ENCODE assay signal across 1 cellular context in the genomic region with DNA sequence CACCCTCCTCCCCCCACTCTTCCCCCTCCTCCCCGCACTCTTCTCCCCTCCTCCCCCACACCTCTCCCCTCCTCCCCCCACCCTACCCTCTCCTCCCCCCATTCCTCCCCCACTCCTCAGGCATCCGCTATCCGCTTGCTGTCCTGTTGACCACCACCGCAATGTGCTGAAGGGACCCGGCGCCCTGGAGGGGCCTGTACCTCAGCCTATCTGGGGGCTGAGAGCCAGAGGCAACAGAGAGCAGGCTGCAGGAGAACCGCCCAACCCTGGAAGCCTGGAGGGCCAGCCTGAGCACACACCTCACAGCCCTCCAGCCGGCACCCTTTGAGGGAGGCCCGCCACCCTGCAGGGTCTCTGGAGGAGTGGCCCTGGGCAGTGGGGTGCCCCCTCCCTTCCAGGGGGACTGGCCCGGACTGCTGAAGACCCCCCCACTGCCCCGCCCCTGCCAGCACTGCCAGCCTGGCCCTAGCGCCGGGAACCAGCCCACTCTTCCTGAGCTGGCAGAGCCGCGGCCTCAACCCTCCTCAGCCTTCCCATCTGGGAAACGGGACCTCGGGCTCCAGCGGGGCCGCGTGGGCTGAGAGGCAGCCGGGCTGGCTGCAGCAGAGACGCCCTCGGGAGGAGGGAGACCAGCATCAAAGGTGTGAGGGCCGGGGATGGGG.
TF ChIP-seq lines count a peak whose summit lies in the region.

No MANE protein-coding gene starts in this region.

TF ChIP-seq in K562, 482 proteins besides CTCF, POLR2A, EP300 and RAD21:
- no peak for TF ChIP-seq NFATC3 (IDR thresholded peaks at IDR 0.05)
- TF ChIP-seq, protein P1, sequence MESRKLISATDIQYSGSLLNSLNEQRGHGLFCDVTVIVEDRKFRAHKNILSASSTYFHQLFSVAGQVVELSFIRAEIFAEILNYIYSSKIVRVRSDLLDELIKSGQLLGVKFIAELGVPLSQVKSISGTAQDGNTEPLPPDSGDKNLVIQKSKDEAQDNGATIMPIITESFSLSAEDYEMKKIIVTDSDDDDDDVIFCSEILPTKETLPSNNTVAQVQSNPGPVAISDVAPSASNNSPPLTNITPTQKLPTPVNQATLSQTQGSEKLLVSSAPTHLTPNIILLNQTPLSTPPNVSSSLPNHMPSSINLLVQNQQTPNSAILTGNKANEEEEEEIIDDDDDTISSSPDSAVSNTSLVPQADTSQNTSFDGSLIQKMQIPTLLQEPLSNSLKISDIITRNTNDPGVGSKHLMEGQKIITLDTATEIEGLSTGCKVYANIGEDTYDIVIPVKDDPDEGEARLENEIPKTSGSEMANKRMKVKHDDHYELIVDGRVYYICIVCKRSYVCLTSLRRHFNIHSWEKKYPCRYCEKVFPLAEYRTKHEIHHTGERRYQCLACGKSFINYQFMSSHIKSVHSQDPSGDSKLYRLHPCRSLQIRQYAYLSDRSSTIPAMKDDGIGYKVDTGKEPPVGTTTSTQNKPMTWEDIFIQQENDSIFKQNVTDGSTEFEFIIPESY (CRISPR knock-in tag; IDR thresholded peaks at IDR 0.05), result peak; percentile 74; the same call in 1 of the 2 replicates
- TF ChIP-seq, protein P2, sequence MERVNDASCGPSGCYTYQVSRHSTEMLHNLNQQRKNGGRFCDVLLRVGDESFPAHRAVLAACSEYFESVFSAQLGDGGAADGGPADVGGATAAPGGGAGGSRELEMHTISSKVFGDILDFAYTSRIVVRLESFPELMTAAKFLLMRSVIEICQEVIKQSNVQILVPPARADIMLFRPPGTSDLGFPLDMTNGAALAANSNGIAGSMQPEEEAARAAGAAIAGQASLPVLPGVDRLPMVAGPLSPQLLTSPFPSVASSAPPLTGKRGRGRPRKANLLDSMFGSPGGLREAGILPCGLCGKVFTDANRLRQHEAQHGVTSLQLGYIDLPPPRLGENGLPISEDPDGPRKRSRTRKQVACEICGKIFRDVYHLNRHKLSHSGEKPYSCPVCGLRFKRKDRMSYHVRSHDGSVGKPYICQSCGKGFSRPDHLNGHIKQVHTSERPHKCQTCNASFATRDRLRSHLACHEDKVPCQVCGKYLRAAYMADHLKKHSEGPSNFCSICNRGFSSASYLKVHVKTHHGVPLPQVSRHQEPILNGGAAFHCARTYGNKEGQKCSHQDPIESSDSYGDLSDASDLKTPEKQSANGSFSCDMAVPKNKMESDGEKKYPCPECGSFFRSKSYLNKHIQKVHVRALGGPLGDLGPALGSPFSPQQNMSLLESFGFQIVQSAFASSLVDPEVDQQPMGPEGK (CRISPR knock-in tag; IDR thresholded peaks at IDR 0.05; ENCODE audit: borderline replicate concordance), result no peak
- TF ChIP-seq, protein P3, sequence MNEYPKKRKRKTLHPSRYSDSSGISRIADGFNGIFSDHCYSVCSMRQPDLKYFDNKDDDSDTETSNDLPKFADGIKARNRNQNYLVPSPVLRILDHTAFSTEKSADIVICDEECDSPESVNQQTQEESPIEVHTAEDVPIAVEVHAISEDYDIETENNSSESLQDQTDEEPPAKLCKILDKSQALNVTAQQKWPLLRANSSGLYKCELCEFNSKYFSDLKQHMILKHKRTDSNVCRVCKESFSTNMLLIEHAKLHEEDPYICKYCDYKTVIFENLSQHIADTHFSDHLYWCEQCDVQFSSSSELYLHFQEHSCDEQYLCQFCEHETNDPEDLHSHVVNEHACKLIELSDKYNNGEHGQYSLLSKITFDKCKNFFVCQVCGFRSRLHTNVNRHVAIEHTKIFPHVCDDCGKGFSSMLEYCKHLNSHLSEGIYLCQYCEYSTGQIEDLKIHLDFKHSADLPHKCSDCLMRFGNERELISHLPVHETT (CRISPR knock-in tag; conservative IDR thresholded peaks at IDR 0.05 in 1 of 2, IDR thresholded peaks at IDR 0.05 in 1 of 2), result 0 out of 4 replicates have a peak, but pooled peaks of 1 of the 2 experiments have one; percentile 5
- TF ChIP-seq, protein P4, sequence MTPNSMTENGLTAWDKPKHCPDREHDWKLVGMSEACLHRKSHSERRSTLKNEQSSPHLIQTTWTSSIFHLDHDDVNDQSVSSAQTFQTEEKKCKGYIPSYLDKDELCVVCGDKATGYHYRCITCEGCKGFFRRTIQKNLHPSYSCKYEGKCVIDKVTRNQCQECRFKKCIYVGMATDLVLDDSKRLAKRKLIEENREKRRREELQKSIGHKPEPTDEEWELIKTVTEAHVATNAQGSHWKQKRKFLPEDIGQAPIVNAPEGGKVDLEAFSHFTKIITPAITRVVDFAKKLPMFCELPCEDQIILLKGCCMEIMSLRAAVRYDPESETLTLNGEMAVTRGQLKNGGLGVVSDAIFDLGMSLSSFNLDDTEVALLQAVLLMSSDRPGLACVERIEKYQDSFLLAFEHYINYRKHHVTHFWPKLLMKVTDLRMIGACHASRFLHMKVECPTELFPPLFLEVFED (CRISPR knock-in tag; conservative IDR thresholded peaks at IDR 0.05), result no peak
- peak; percentile 58; the same call in 1 of the 2 replicates for TF ChIP-seq ZBTB7A (IDR thresholded peaks at IDR 0.05; ENCODE audit: borderline replicate concordance, control insufficient read depth, low read depth, low read length)
- TF ChIP-seq MCM5 (IDR thresholded peaks at IDR 0.05; ENCODE audit: low read depth), result no peak
